Comparison of ENCODE assay signal across 8 cellular contexts in the genomic region with DNA sequence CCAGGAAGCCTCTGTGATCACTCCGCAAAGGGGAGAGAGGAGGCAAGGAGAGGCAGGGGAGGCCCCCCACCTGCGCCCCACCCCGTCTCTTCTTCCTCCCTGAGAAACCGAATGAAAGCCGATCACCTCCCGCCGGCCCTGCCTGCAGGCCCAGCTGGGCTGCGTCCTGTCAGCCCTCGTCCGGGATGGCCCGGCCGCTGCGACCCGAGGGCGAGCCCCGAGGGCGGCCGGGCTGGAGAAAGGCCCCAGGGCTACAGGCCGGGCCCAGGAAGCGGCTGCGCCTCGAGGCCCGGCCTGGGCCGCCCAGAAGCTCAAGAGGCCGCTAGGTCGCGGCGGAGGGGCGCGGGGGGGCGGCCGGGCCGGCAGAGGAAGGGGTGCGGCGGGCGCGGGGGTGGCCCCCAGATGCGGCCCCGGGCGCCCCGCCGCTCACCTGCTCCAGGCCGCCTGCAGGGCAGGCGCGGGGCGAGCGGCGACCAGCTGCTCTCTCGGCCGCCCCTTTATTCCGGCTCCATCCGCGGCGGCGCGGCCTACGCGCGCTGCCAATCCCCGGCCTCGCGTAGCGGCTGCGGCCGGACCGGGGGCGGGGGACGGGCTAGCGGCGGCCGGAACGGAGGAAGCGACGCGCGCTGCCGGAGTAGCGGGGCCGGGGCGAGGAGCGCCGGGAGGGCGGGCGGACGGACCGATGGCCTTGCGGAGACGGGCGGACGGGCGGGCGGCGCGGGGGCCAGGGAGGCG. TPM values are rescaled to one million over a fixed set of nuclear protein-coding genes. Genes with fewer than 3 reads are reported as not detected.
DNase-seq lines count a peak whose midpoint lies in the region; ATAC-seq, FAIRE-seq and TF ChIP-seq lines count a peak whose summit lies in the region.

A gene (minus strand): TSS at position 702 of the 735 bp plus-strand sequence. CDS start 2,407 bp downstream, outside the sequence.

- ATAC-seq in GM21723 (IDR thresholded peaks at IDR 0.05; ENCODE audit: unreplicated experiment), result peak; percentile 22

- TF ChIP-seq POLR2A in GM12891 (IDR thresholded peaks at IDR 0.05; ENCODE audit: low read depth, low read length), result no peak

- FAIRE-seq in GM12891 (lab: Jason Lieb, UNC), result no peak

- no peaks in the 10 kb centered on the region for H3K27me3 ChIP-seq in kidney epithelial cell (ENCODE audit: control insufficient read depth, insufficient read depth, low read length)

- DNase-seq in GM12891 (ENCODE audit: insufficient read length, low spot score) (peak; percentile 38), LNCaP clone FGC (ENCODE audit: low read depth) (no peak), astrocyte of the spinal cord (ENCODE audit: low read depth, low spot score) (no peak), kidney epithelial cell (ENCODE audit: low read depth) (no peak), NCI-H2029 treated with DMSO at 0.1 percent for 48 hours (lab: John Stamatoyannopoulos, UW) (no peak), DMS153 (lab: John Stamatoyannopoulos, UW) (no peak)
- peak; percentile 22 for DNase-seq in stimulated activated naive CD4-positive, alpha-beta T cell treated with Interleukin-2 at 50 U/mL for 16 hours (lab: John Stamatoyannopoulos, UW)

- H3K36me3 ChIP-seq in kidney epithelial cell (ENCODE audit: control insufficient read depth, insufficient read depth, low read length), result peaks cover 1% of the 10 kb centered on the region

- TF ChIP-seq CTCF in LNCaP clone FGC (IDR thresholded peaks at IDR 0.05; ENCODE audit: control insufficient read depth, extremely low read depth, insufficient read depth) (no peak), astrocyte of the spinal cord (IDR thresholded peaks at IDR 0.05; ENCODE audit: low read depth, low read length) (no peak), kidney epithelial cell (IDR thresholded peaks at IDR 0.05; ENCODE audit: insufficient read depth, low read length, poor library complexity, severe bottlenecking) (no peak)

- in situ Hi-C loops in astrocyte of the spinal cord (cut with HindIII; ENCODE audit: low sequenced_read_pairs), result no loop called here

- H3K4me3 ChIP-seq in LNCaP clone FGC (ENCODE audit: low read depth, low read length) (peak within 1 kb of the TSS; percentile 86), astrocyte of the spinal cord (ENCODE audit: low read depth, low read length) (peak within 1 kb of the TSS; percentile 83), kidney epithelial cell (ENCODE audit: low read depth, low read length) (peak within 1 kb of the TSS; percentile 78)

TF ChIP-seq in GM12891, 5 proteins besides CTCF, POLR2A, EP300 and RAD21:
- no peak for TF ChIP-seq POU2F2 (IDR thresholded peaks at IDR 0.05; ENCODE audit: low read depth, low read length)
- TF ChIP-seq POLR2AphosphoS5 (IDR thresholded peaks at IDR 0.05; ENCODE audit: low read depth, low read length), result no peak
- TF ChIP-seq SPI1 (IDR thresholded peaks at IDR 0.05; ENCODE audit: low read depth, low read length), result no peak
- no peak for TF ChIP-seq TAF1 (IDR thresholded peaks at IDR 0.05; ENCODE audit: low read depth, low read length)
- TF ChIP-seq PAX5 (IDR thresholded peaks at IDR 0.05; ENCODE audit: insufficient read depth, low read length, severe bottlenecking), result no peak

RNA-seq across cellular contexts. Expression of the gene that starts here (rescaled TPM):
- 3.1 TPM for polyA plus RNA-seq in GM12891 (2012; ENCODE audit: low read depth, missing spikeins)
- total RNA-seq in kidney epithelial cell, result 11.9 and 15.7 TPM in 2 replicates

Comparison
In these comparisons a context has a peak if more than half of its experiments do, and no peak if none do; other contexts are left out.
1. DNase-seq: peak in GM12891 (single experiment) and stimulated activated naive CD4-positive, alpha-beta T cell treated with Interleukin-2 at 50 U/mL for 16 hours (single experiment); none in LNCaP clone FGC (single experiment), astrocyte of the spinal cord (single experiment), kidney epithelial cell (single experiment), NCI-H2029 treated with DMSO at 0.1 percent for 48 hours (single experiment) and DMS153 (single experiment).
2. Peak in every context shown above with its lines, with median percentiles within 50 percentile points of each other: H3K4me3 ChIP-seq.